Comparison of ENCODE assay signal across 19 cellular contexts in the genomic region with DNA sequence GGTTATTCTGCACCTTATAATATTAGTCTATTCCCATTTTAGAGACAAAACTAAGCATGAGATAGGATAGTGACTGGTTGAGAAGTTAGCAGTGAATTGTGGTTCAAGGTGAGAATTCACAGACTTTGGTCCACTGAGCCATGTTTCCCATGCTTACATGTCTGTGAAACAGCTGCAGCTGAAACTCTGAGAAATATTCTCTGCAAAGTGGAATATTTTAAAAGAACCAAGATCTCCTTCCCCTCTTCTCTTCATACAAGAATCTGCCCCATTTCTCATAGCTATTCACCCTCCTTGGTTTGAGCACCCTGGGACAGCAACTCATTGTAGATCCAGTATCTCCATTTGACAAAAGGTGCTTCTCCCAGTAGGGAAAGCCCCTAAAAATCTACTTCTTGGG.
DNase-seq lines count a peak whose midpoint lies in the region; ATAC-seq lines count a peak whose summit lies in the region.
"Had no signal": no experiment of that assay in that cellular context is flagged by ENCODE, and none has a peak within 500 bp of the region (broad histone marks: within the 10 kb centered on the region; RNA-seq: fewer than 3 reads in every experiment).

No MANE protein-coding gene starts in this region.

- no peaks in the 10 kb centered on the region for H3K27me3 Mint-ChIP-seq in naive B cell
- no peaks in the 10 kb centered on the region for H3K27me3 Mint-ChIP-seq in naive thymus-derived CD8-positive, alpha-beta T cell

- POLR2A ChIA-PET in naive thymus-derived CD8-positive, alpha-beta T cell (lab: Charles Lee) = no interaction called here

- H3K9me3 Mint-ChIP-seq in naive B cell = peaks cover 0 to 13% (median 2%) of the 10 kb centered on the region in 7 donors
- no peaks in the 10 kb centered on the region for H3K9me3 Mint-ChIP-seq in naive thymus-derived CD8-positive, alpha-beta T cell
- H3K9me3 Mint-ChIP-seq: activated naive CD4-positive, alpha-beta T cell treated with anti-CD3 and anti-CD28 coated beads, Interleukin-2, amount 10 ng/mL, durations not matched to agents 7 days and 5 days had no signal

- ATAC-seq in GM18519 (IDR thresholded peaks at IDR 0.05; ENCODE audit: low FRiP score, unreplicated experiment) (peak; percentile 49), GM21367 (IDR thresholded peaks at IDR 0.05; ENCODE audit: unreplicated experiment) (peak; percentile 63), HG03095 (IDR thresholded peaks at IDR 0.05; ENCODE audit: unreplicated experiment) (peak; percentile 54), naive B cell (ENCODE audit: low read depth in 2 of 2) (peak; percentile 60 to 70), HG03045 (IDR thresholded peaks at IDR 0.05; ENCODE audit: unreplicated experiment) (no peak)
- no peak for ATAC-seq in naive thymus-derived CD8-positive, alpha-beta T cell
- ATAC-seq: activated CD4-positive, CD25-positive, alpha-beta regulatory T cell treated with anti-CD3 and anti-CD28 coated beads, Interleukin-2, amount 50 U/mL, for 24 hours; body of pancreas; heart right ventricle had no signal

- no peaks in the 10 kb centered on the region for H3K36me3 Mint-ChIP-seq in naive B cell
- no peaks in the 10 kb centered on the region for H3K36me3 Mint-ChIP-seq in naive thymus-derived CD8-positive, alpha-beta T cell
- H3K36me3 Mint-ChIP-seq: activated naive CD4-positive, alpha-beta T cell treated with anti-CD3 and anti-CD28 coated beads, Interleukin-2, amount 10 ng/mL, durations not matched to agents 7 days and 5 days had no signal

- peak overlapping the region in 6 of 8 donors; percentile 27 to 82 (median 62) for H3K4me3 Mint-ChIP-seq in naive B cell
- H3K4me3 Mint-ChIP-seq in naive thymus-derived CD8-positive, alpha-beta T cell = no peak overlapping the region
- H3K4me3 Mint-ChIP-seq: activated naive CD4-positive, alpha-beta T cell treated with anti-CD3 and anti-CD28 coated beads, Interleukin-2, amount 10 ng/mL, durations not matched to agents 7 days and 5 days had no signal

- peak overlapping the region; percentile 53 to 94 (median 87) for H3K27ac Mint-ChIP-seq in naive B cell
- no peak overlapping the region for H3K27ac Mint-ChIP-seq in naive thymus-derived CD8-positive, alpha-beta T cell
- H3K27ac Mint-ChIP-seq: activated naive CD4-positive, alpha-beta T cell treated with anti-CD3 and anti-CD28 coated beads, Interleukin-2, amount 10 ng/mL, durations not matched to agents 7 days and 5 days had no signal

- DNase-seq in naive B cell = peak; percentile 22
- no peak for DNase-seq in activated naive CD4-positive, alpha-beta T cell (lab: John Stamatoyannopoulos, UW)
- no peak for DNase-seq in naive thymus-derived CD8-positive, alpha-beta T cell
- DNase-seq: activated naive CD4-positive, alpha-beta T cell treated with anti-CD3 and anti-CD28 coated beads, Interleukin-2, amount 10 ng/mL, durations not matched to agents 7 days and 5 days; BE2C; body of pancreas; dorsolateral prefrontal cortex; esophagus squamous epithelium; GOT3; heart right ventricle; mesendoderm; NCI-H1417; stimulated activated CD4-positive, alpha-beta T cell treated with anti-CD3 and anti-CD28 coated beads, Interleukin-15, amount 100 ng/mL, for 24 hours; T-helper 1 cell had no signal

- H3K4me1 Mint-ChIP-seq in naive B cell = peaks cover 40 to 78% (median 55%) of the 10 kb centered on the region in 3 donors
- H3K4me1 Mint-ChIP-seq in naive thymus-derived CD8-positive, alpha-beta T cell = peaks cover 0 to 28% (median 0%) of the 10 kb centered on the region in 4 donors
- H3K4me1 Mint-ChIP-seq: activated naive CD4-positive, alpha-beta T cell treated with anti-CD3 and anti-CD28 coated beads, Interleukin-2, amount 10 ng/mL, durations not matched to agents 7 days and 5 days had no signal

Comparison
In these comparisons a context has a peak if more than half of its experiments do, and no peak if none do; other contexts are left out.
1. ATAC-seq: peak in GM18519 (single experiment), GM21367 (single experiment), HG03095 (single experiment) and naive B cell (2 of 2); none in naive thymus-derived CD8-positive, alpha-beta T cell (0 of 2) and HG03045 (single experiment).
2. H3K27ac Mint-ChIP-seq: peak in naive B cell (6 of 6); none in naive thymus-derived CD8-positive, alpha-beta T cell (0 of 10).
3. H3K4me3 Mint-ChIP-seq: peak in naive B cell (6 of 8); none in naive thymus-derived CD8-positive, alpha-beta T cell (0 of 10).